In genomic region chr13:42548731-42549554, GRCh38 we compare ENCODE assay signal across 8 cellular contexts. TPM values are rescaled to one million over a fixed set of nuclear protein-coding genes. Genes with fewer than 3 reads are reported as not detected.
DNase-seq lines count a peak whose midpoint lies in the region; ATAC-seq and TF ChIP-seq lines count a peak whose summit lies in the region.

No MANE protein-coding gene starts in this region.

- no peak overlapping the region for H3K27ac Mint-ChIP-seq in CD8-positive, alpha-beta memory T cell

- no peaks in the 10 kb centered on the region for H3K36me3 ChIP-seq in CD8-positive, alpha-beta memory T cell (ENCODE audit: insufficient read depth, low read length)

- H3K4me3 Mint-ChIP-seq in CD8-positive, alpha-beta memory T cell, result no peak overlapping the region

- in situ Hi-C loops in GM13976 (cut with MboI; ENCODE audit: low sequenced_read_pairs, unreplicated experiment), result no loop called here

- H3K36me3 Mint-ChIP-seq in CD8-positive, alpha-beta memory T cell, result no peaks in the 10 kb centered on the region

- H3K4me1 Mint-ChIP-seq in CD8-positive, alpha-beta memory T cell, result no peaks in the 10 kb centered on the region

- H3K4me1 ChIP-seq in CD8-positive, alpha-beta memory T cell (ENCODE audit: insufficient read depth, low read length), result no peaks in the 10 kb centered on the region

- no peak overlapping the region for H3K27ac ChIP-seq in CD8-positive, alpha-beta memory T cell (ENCODE audit: low read depth, low read length)

- H3K4me3 ChIP-seq in fibroblast of pulmonary artery (replicated peaks; ENCODE audit: low read depth, low read length), result no peak overlapping the region
- no peak overlapping the region for H3K4me3 ChIP-seq in CD8-positive, alpha-beta memory T cell (ENCODE audit: low read length)

- CTCF ChIA-PET in CD8-positive, alpha-beta memory T cell (lab: Charles Lee), result no interaction called here

- TF ChIP-seq CTCF in GM13976 (IDR thresholded peaks at IDR 0.05; ENCODE audit: borderline replicate concordance, control extremely low read depth, extremely low read depth, insufficient read depth, missing control alignments) (no peak), fibroblast of pulmonary artery (IDR thresholded peaks at IDR 0.05; ENCODE audit: low read length, missing control alignments) (no peak)

- H3K9me3 ChIP-seq in CD8-positive, alpha-beta memory T cell (ENCODE audit: low read length), result no peaks in the 10 kb centered on the region

- H3K9me3 Mint-ChIP-seq in CD8-positive, alpha-beta memory T cell, result peaks cover 0 to 3% (median 0%) of the 10 kb centered on the region in 5 donors

- DNase-seq in GM13976 (ENCODE audit: low spot score) (peak; percentile 79), M059J (ENCODE audit: low read depth) (peak; percentile 28), fibroblast of pulmonary artery (ENCODE audit: low read depth) (peak; percentile 45), erythroblast (lab: John Stamatoyannopoulos, UW) (no peak), cerebellar cortex (ENCODE audit: low spot score) (no peak)
- DNase-seq in activated CD4-positive, alpha-beta T cell treated with anti-CD3 and anti-CD28 coated beads for 1 hour, result no peak
- no peak for DNase-seq in CD8-positive, alpha-beta memory T cell

- H3K27me3 Mint-ChIP-seq in CD8-positive, alpha-beta memory T cell, result peaks cover 7 to 9% of the 10 kb centered on the region in 2 donors

- no peak for TF ChIP-seq POLR2A in erythroblast (IDR thresholded peaks at IDR 0.05; ENCODE audit: low read length)

- peak; percentile 94 for ATAC-seq in GM21737 (IDR thresholded peaks at IDR 0.05; ENCODE audit: unreplicated experiment)

- POLR2A ChIA-PET in CD8-positive, alpha-beta memory T cell (lab: Charles Lee), result no interaction called here

- no peaks in the 10 kb centered on the region for H3K27me3 ChIP-seq in CD8-positive, alpha-beta memory T cell (ENCODE audit: insufficient read depth, low read length, poor library complexity, severe bottlenecking)

RNA-seq across cellular contexts. Expression of gene TNFSF11, which starts 25.0 kb away (rescaled TPM):
- not detected in 2 replicates for total RNA-seq in M059J (2014; rRNA removed; shearing (Covaris generic))
- 1 to 10 TPM; 6.2 to 6.4 TPM for total RNA-seq in CD8-positive, alpha-beta memory T cell
- 0.29 TPM for polyA plus RNA-seq in CD8-positive, alpha-beta memory T cell

Comparison
In these comparisons a context has a peak if more than half of its experiments do, and no peak if none do; other contexts are left out.
1. DNase-seq: peak in GM13976 (single experiment), M059J (single experiment) and fibroblast of pulmonary artery (single experiment); none in activated CD4-positive, alpha-beta T cell treated with anti-CD3 and anti-CD28 coated beads for 1 hour (single experiment), erythroblast (0 of 2), CD8-positive, alpha-beta memory T cell (0 of 5) and cerebellar cortex (single experiment).